Comparison of ENCODE assay signal across 18 cellular contexts in the genomic region with DNA sequence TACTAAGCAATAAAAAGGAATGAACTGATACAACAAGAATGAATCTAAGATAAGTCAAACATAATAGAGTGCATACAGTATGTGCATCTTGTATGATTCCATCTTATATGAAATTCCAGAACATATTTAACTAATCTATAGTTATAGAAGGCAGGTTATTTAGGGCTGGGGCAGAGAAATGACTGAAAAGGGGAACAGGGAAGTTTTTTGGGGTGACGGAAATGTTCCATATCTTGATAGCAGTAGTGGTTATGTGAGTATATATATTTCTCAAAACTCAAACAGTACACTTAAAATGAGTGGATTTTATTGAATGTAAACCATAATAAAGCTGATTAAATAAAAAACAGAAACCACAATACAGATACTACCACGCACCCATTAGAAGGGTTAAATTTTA.
"Had no signal": no experiment of that assay in that cellular context is flagged by ENCODE, and none has a peak within 500 bp of the region (broad histone marks: within the 10 kb centered on the region; RNA-seq: fewer than 3 reads in every experiment).

No MANE protein-coding gene starts in this region.

- H3K9me3 ChIP-seq: colonic mucosa, testis had no signal

- H3K27ac ChIP-seq: colonic mucosa, hepatocyte, right atrium auricular region, testis, tibial nerve, upper lobe of right lung, vagina had no signal

- H3K4me3 ChIP-seq: colonic mucosa, hepatocyte, right atrium auricular region, testis, tibial nerve, upper lobe of right lung, vagina had no signal

- H3K4me3 Mint-ChIP-seq: naive thymus-derived CD8-positive, alpha-beta T cell; stimulated activated naive CD8-positive, alpha-beta T cell treated with anti-CD3 and anti-CD28 coated beads, Interleukin-15, Interleukin-2, amounts not matched to agents 100 ng/mL and 50 ng/mL, for 24 hours had no signal

- H3K36me3 ChIP-seq: colonic mucosa, right atrium auricular region, upper lobe of right lung, vagina had no signal

- H3K27me3 Mint-ChIP-seq: naive thymus-derived CD8-positive, alpha-beta T cell; stimulated activated naive CD8-positive, alpha-beta T cell treated with anti-CD3 and anti-CD28 coated beads, Interleukin-15, Interleukin-2, amounts not matched to agents 100 ng/mL and 50 ng/mL, for 24 hours had no signal

- H3K27me3 ChIP-seq: colonic mucosa, hepatocyte, right atrium auricular region, testis, tibial nerve, upper lobe of right lung, vagina had no signal

- ATAC-seq: naive thymus-derived CD8-positive, alpha-beta T cell; upper lobe of right lung had no signal

- H3K4me2 ChIP-seq: hepatocyte had no signal

- H2AFZ ChIP-seq: hepatocyte had no signal

- H3K27ac Mint-ChIP-seq: stimulated activated naive CD8-positive, alpha-beta T cell treated with anti-CD3 and anti-CD28 coated beads, Interleukin-15, Interleukin-2, amounts not matched to agents 100 ng/mL and 50 ng/mL, for 24 hours had no signal

- FAIRE-seq: endothelial cell of umbilical vein, islet of Langerhans, small intestine had no signal

- H3K4me1 ChIP-seq: colonic mucosa, testis had no signal

- DNase-seq: colonic mucosa; dermis blood vessel endothelial cell; erythroblast; foreskin melanocyte; head of caudate nucleus; kidney glomerular epithelial cell; naive thymus-derived CD8-positive, alpha-beta T cell; small intestine; stimulated activated CD4-positive, alpha-beta T cell treated with anti-CD3 and anti-CD28 coated beads, Interleukin-12 subunit alpha, Interleukin-12 subunit beta, amount 100 ng/mL, for 4 hours; testis; upper lobe of right lung had no signal
